In genomic region chr15:66912441-66912840, GRCh38 we compare ENCODE assay signal across 21 cellular contexts.
DNase-seq lines count a peak whose midpoint lies in the region; FAIRE-seq and TF ChIP-seq lines count a peak whose summit lies in the region.
"Had no signal": no experiment of that assay in that cellular context is flagged by ENCODE, and none has a peak within 500 bp of the region (broad histone marks: within the 10 kb centered on the region; RNA-seq: fewer than 3 reads in every experiment).

No MANE protein-coding gene starts in this region.

- H3K27me3 ChIP-seq in DOHH2 (ENCODE audit: control insufficient read depth, low read length) (no peaks in the 10 kb centered on the region), mammary epithelial cell (ENCODE audit: insufficient read depth, low read length) (peaks cover 3% of the 10 kb centered on the region)
- H3K27me3 ChIP-seq: heart left ventricle, SJCRH30, transverse colon had no signal

- H3K4me2 ChIP-seq in DOHH2 (ENCODE audit: low read length) (peak overlapping the region; percentile 29), mammary epithelial cell (ENCODE audit: insufficient read depth, low read depth, low read length) (no peak overlapping the region)

- H3K9me3 ChIP-seq in DOHH2 (ENCODE audit: control insufficient read depth, insufficient read depth, low read length) (peaks cover 2% of the 10 kb centered on the region; the same call in 1 of the 2 replicates), mammary epithelial cell (replicated peaks; ENCODE audit: insufficient read depth, low read length) (no peaks in the 10 kb centered on the region)
- H3K9me3 ChIP-seq: transverse colon had no signal

- H3F3A ChIP-seq in DOHH2 (ENCODE audit: control insufficient read depth, insufficient read depth), result peaks cover 8% of the 10 kb centered on the region

- H3K4me1 Mint-ChIP-seq in activated CD4-positive, alpha-beta T cell treated with anti-CD3 and anti-CD28 coated beads, Interleukin-2, amount 10 ng/mL, durations not matched to agents 24 days and 14 days, result peaks cover 26% of the 10 kb centered on the region
- H3K4me1 Mint-ChIP-seq in mesothelial cell of epicardium, result peaks cover 5% of the 10 kb centered on the region

- no TSS peak for BruUV-seq in mammary epithelial cell (replicated peaks; lab: Mats Ljungman, UMichigan)

- CTCF ChIA-PET in mammary epithelial cell (lab: Charles Lee; ENCODE audit: low non-redundant PET), result no interaction called here

- peak overlapping the region; percentile 38 for H3K4me3 Mint-ChIP-seq in activated CD4-positive, alpha-beta T cell treated with anti-CD3 and anti-CD28 coated beads, Interleukin-2, amount 10 ng/mL, durations not matched to agents 24 days and 14 days
- H3K4me3 Mint-ChIP-seq in mesothelial cell of epicardium, result no peak overlapping the region

- no peaks in the 10 kb centered on the region for H3K36me3 Mint-ChIP-seq in activated CD4-positive, alpha-beta T cell treated with anti-CD3 and anti-CD28 coated beads, Interleukin-2, amount 10 ng/mL, durations not matched to agents 24 days and 14 days (ENCODE audit: low read depth)
- peaks cover 21% of the 10 kb centered on the region for H3K36me3 Mint-ChIP-seq in mesothelial cell of epicardium

- H3K9me2 ChIP-seq in DOHH2 (replicated peaks; ENCODE audit: control insufficient read depth, low read length), result no peaks in the 10 kb centered on the region

- no peak overlapping the region for H3K9ac ChIP-seq in mammary epithelial cell (ENCODE audit: insufficient read depth, low read length)

- no peak for DNase-seq in activated CD4-positive, alpha-beta T cell treated with anti-CD3 and anti-CD28 coated beads, Interleukin-2, amount 10 ng/mL, durations not matched to agents 24 days and 14 days
- no peak for DNase-seq in activated CD4-positive, alpha-beta T cell treated with anti-CD3 and anti-CD28 coated beads for 4 hours
- DNase-seq in OCI-M1 (lab: John Stamatoyannopoulos, UW), result peak; percentile 5
- peak; percentile 9 for DNase-seq in medulla oblongata (ENCODE audit: extremely low spot score)
- no peak for DNase-seq in mesothelial cell of epicardium (ENCODE audit: low spot score in 2 of 2, unreplicated experiment in 2 of 2)
- DNase-seq in mammary epithelial cell, result no peak
- DNase-seq in GM19239 (ENCODE audit: insufficient read length, low spot score), result no peak
- DNase-seq: 8988T; activated CD8-positive, alpha-beta memory T cell treated with anti-CD3 and anti-CD28 coated beads, Interleukin-2, amount 50 U/mL, for 48 hours; effector CD4-positive, alpha-beta T cell; foreskin fibroblast; HCEC 1CT; NCI-H1105 treated with DMSO at 0.1 percent for 48 hours; NCI-H2029; NCI-H345; NCI-H774; SJCRH30; transverse colon had no signal

- H3K9me3 Mint-ChIP-seq in activated CD4-positive, alpha-beta T cell treated with anti-CD3 and anti-CD28 coated beads, Interleukin-2, amount 10 ng/mL, durations not matched to agents 24 days and 14 days, result peaks cover 9% of the 10 kb centered on the region
- peaks cover 19% of the 10 kb centered on the region for H3K9me3 Mint-ChIP-seq in mesothelial cell of epicardium

- in situ Hi-C loops in mammary epithelial cell (cut with MboI; ENCODE audit: low sequenced_read_pairs in 2 of 2), result no loop called here

- no peak overlapping the region for H2AFZ ChIP-seq in mammary epithelial cell (ENCODE audit: low read depth, low read length)

- WGBS in mammary epithelial cell (ENCODE audit: low coverage, missing lambda C conversion rate), result 73% methylated on average over 5 of the region's 7 CpGs

- no peak overlapping the region for H3K27ac ChIP-seq in DOHH2 (ENCODE audit: low read depth, low read length)
- H3K27ac ChIP-seq in mammary epithelial cell (ENCODE audit: insufficient read depth, low read depth, low read length), result no peak overlapping the region
- H3K27ac ChIP-seq: heart left ventricle, SJCRH30, transverse colon had no signal

- dilution Hi-C loops in mammary epithelial cell (cut with HindIII; ENCODE audit: low sequenced_read_pairs), result no loop called here

- H3K27ac Mint-ChIP-seq in activated CD4-positive, alpha-beta T cell treated with anti-CD3 and anti-CD28 coated beads, Interleukin-2, amount 10 ng/mL, durations not matched to agents 24 days and 14 days, result no peak overlapping the region
- no peak overlapping the region for H3K27ac Mint-ChIP-seq in mesothelial cell of epicardium

- TF ChIP-seq CTCF in DOHH2 (IDR thresholded peaks at IDR 0.05; ENCODE audit: low read depth, low read length, poor library complexity, severe bottlenecking) (no peak), mesothelial cell of epicardium (IDR thresholded peaks at IDR 0.05; ENCODE audit: unreplicated experiment) (no peak), mammary epithelial cell (conservative IDR thresholded peaks at IDR 0.05 in 1 of 2, IDR thresholded peaks at IDR 0.05 in 1 of 2; ENCODE audit: extremely low read depth in 1 of 2, insufficient read depth in 1 of 2, low read depth in 1 of 2, low read length in 2 of 2) (no peak)

- H3K79me2 ChIP-seq in DOHH2 (ENCODE audit: control insufficient read depth, low read length), result no peaks in the 10 kb centered on the region
- no peaks in the 10 kb centered on the region for H3K79me2 ChIP-seq in mammary epithelial cell (ENCODE audit: insufficient read depth, low read length)

- H3K36me3 ChIP-seq in DOHH2 (ENCODE audit: control insufficient read depth, low read length), result no peaks in the 10 kb centered on the region
- no peaks in the 10 kb centered on the region for H3K36me3 ChIP-seq in mammary epithelial cell (ENCODE audit: insufficient read depth, low read length)
- H3K36me3 ChIP-seq: heart left ventricle, SJCRH30, transverse colon had no signal

- H3K4me3 ChIP-seq in DOHH2 (ENCODE audit: low read length), result no peak overlapping the region
- no peak overlapping the region for H3K4me3 ChIP-seq in mammary epithelial cell (replicated peaks in 1 of 3; ENCODE audit: insufficient read depth in 1 of 3, low read depth in 2 of 3, low read length in 3 of 3)
- H3K4me3 ChIP-seq: heart left ventricle, SJCRH30, transverse colon had no signal

- peaks cover 15% of the 10 kb centered on the region for H3K27me3 Mint-ChIP-seq in activated CD4-positive, alpha-beta T cell treated with anti-CD3 and anti-CD28 coated beads, Interleukin-2, amount 10 ng/mL, durations not matched to agents 24 days and 14 days
- H3K27me3 Mint-ChIP-seq in mesothelial cell of epicardium (ENCODE audit: low read depth), result no peaks in the 10 kb centered on the region

- H4K20me1 ChIP-seq in DOHH2 (ENCODE audit: control insufficient read depth, insufficient read depth, low read depth, low read length) (no peaks in the 10 kb centered on the region), mammary epithelial cell (ENCODE audit: insufficient read depth, low read length) (no peaks in the 10 kb centered on the region)

- FAIRE-seq in GM19239 (lab: Jason Lieb, UNC), result no peak
- FAIRE-seq: TTC549 had no signal

- H3K4me1 ChIP-seq in DOHH2 (ENCODE audit: control insufficient read depth, low read length), result peaks cover 30% of the 10 kb centered on the region
- H3K4me1 ChIP-seq in mammary epithelial cell (ENCODE audit: insufficient read depth, low read length), result no peaks in the 10 kb centered on the region

- intact Hi-C loops in activated CD4-positive, alpha-beta T cell treated with anti-CD3 and anti-CD28 coated beads, Interleukin-2, amount 10 ng/mL, durations not matched to agents 24 days and 14 days (cut with micrococcal nuclease), result no loop called here
- intact Hi-C loops in mammary epithelial cell (cut with micrococcal nuclease), result no loop called here

Comparison
In these comparisons a context has a peak if more than half of its experiments do, and no peak if none do; other contexts are left out.
1. DNase-seq: peak in OCI-M1 (single experiment) and medulla oblongata (single experiment); none in activated CD4-positive, alpha-beta T cell treated with anti-CD3 and anti-CD28 coated beads, Interleukin-2, amount 10 ng/mL, durations not matched to agents 24 days and 14 days (single experiment), activated CD4-positive, alpha-beta T cell treated with anti-CD3 and anti-CD28 coated beads for 4 hours (0 of 2), mesothelial cell of epicardium (0 of 2), mammary epithelial cell (single experiment) and GM19239 (single experiment).